ENCODE assay signal across 12 cellular contexts in the genomic region with DNA sequence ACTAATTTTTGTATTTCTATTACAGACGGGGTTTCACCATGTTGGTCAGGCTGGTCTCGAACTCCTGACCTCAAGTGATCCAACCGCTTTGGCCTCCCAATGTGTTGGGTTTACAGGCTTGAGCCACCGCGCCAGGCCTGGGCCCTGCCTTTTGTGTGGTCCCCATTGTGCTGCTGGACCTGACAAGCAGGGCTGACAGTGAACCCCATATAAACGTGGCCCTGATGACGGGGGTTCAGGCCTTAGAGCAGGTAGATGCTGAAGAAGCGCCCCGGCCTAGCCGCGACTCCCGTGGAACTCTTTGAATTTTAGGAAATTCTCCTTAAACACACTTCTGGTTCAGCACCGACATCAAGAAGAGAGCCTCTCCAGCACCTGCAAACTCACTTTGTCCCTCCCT. TPM values are rescaled to one million over a fixed set of nuclear protein-coding genes. Genes with fewer than 3 reads are reported as not detected.
DNase-seq lines count a peak whose midpoint lies in the region; ATAC-seq, FAIRE-seq and TF ChIP-seq lines count a peak whose summit lies in the region.
"Not testable (repeated sequence)": the region's sequence is repeated elsewhere in the genome, so short reads cannot be mapped to it uniquely, and the experiment has no call there.
"Had no signal": no experiment of that assay in that cellular context is flagged by ENCODE, and none has a peak within 500 bp of the region (broad histone marks: within the 10 kb centered on the region; RNA-seq: fewer than 3 reads in every experiment).

No MANE protein-coding gene starts in this region.

- TF ChIP-seq POLR2A in right lobe of liver (IDR thresholded peaks at IDR 0.05); spleen (IDR thresholded peaks at IDR 0.05): not testable (repeated sequence)

- not testable (repeated sequence) for TF ChIP-seq CTCF in WTC11 (IDR thresholded peaks at IDR 0.05); right lobe of liver (IDR thresholded peaks at IDR 0.05); spleen (IDR thresholded peaks at IDR 0.05 in 8 of 11, conservative IDR thresholded peaks at IDR 0.05 in 3 of 11)

- WGBS in right lobe of liver (ENCODE audit: insufficient coverage, low coverage, low lambda C conversion rate, missing lambda C conversion rate): 90% methylated on average over 9 of the region's 13 CpGs
- 84 to 94% (median 92%) methylated on average over 6 to 12 of the region's 13 CpGs for WGBS in spleen, 5 donors
- 87 to 95% methylated on average over 10 to 12 of the region's 13 CpGs for WGBS in aorta, 2 donors

- H3K9me3 ChIP-seq in right lobe of liver; spleen; aorta (ENCODE audit: control insufficient read depth, low read length): not testable (repeated sequence)

- CTCF ChIA-PET in WTC11 (lab: Charles Lee): not testable (repeated sequence)

- POLR2A ChIA-PET in WTC11 (lab: Charles Lee): not testable (repeated sequence)

- not testable (repeated sequence) for H3K27me3 Mint-ChIP-seq in WTC11 (ENCODE audit: low read depth); naive B cell

- not testable (repeated sequence) for H3K36me3 Mint-ChIP-seq in WTC11, naive B cell

- not testable (repeated sequence) for H3K9me3 Mint-ChIP-seq in WTC11, naive B cell

- H3K36me3 ChIP-seq in right lobe of liver (peaks cover 0 to 18% (median 8%) of the 10 kb centered on the region in 4 donors), spleen (peaks cover 0 to 32% (median 0%) of the 10 kb centered on the region in 6 donors)
- H3K36me3 ChIP-seq in aorta (ENCODE audit: control insufficient read depth in 1 of 2, insufficient read depth in 2 of 2, low read length in 1 of 2): not testable (repeated sequence)

- peak; percentile 42 for FAIRE-seq in GM18507 (lab: Jason Lieb, UNC)

- not testable (repeated sequence) for ATAC-seq in WTC11; right lobe of liver; naive B cell (ENCODE audit: low read depth in 2 of 2)
- peak; percentile 7 for ATAC-seq in aorta (ENCODE audit: low FRiP score)

- H3K4me3 ChIP-seq in right lobe of liver; spleen; aorta (ENCODE audit: low read length in 2 of 2): not testable (repeated sequence)

- not testable (repeated sequence) for DNase-seq in GM18507 (ENCODE audit: extremely low spot score, insufficient read length, low read depth); WTC11 (ENCODE audit: low spot score); naive B cell
- DNase-seq in NCI-H146 (lab: John Stamatoyannopoulos, UW): peak; percentile 78
- peak in 2 of 3 donors; percentile 42 to 43 for DNase-seq in right lobe of liver
- DNase-seq in spleen: peak; percentile 56
- peak; percentile 24 to 76 for DNase-seq in aorta

- not testable (repeated sequence) for H3K27me3 ChIP-seq in right lobe of liver; spleen (replicated peaks in 1 of 7); aorta (ENCODE audit: control insufficient read depth in 1 of 2, insufficient read depth in 2 of 2, low read length in 1 of 2)

- peaks cover 16% of the 10 kb centered on the region for H3K4me1 Mint-ChIP-seq in WTC11
- not testable (repeated sequence) for H3K4me1 Mint-ChIP-seq in naive B cell

- H3K27ac Mint-ChIP-seq in WTC11: not testable (repeated sequence)
- peak overlapping the region in 1 of 6 donors; percentile 51 for H3K27ac Mint-ChIP-seq in naive B cell

- H3K4me1 ChIP-seq in right lobe of liver (peaks cover 0 to 15% (median 6%) of the 10 kb centered on the region in 4 donors), spleen (peaks cover 0 to 15% (median 4%) of the 10 kb centered on the region in 6 donors)
- H3K4me1 ChIP-seq in aorta (ENCODE audit: control insufficient read depth in 1 of 2, insufficient read depth in 2 of 2, low read length in 2 of 2): not testable (repeated sequence)

- not testable (repeated sequence) for H3K27ac ChIP-seq in right lobe of liver; spleen; aorta (ENCODE audit: low read depth in 1 of 2, low read length in 2 of 2)

- H3K4me3 Mint-ChIP-seq in WTC11: peak overlapping the region; percentile 47
- H3K4me3 Mint-ChIP-seq in naive B cell: peak overlapping the region in 5 of 8 donors; percentile 29 to 88 (median 55)

- intact Hi-C loops in right lobe of liver (cut with DNase I); spleen (cut with DNase I; ENCODE audit: low total_unique reads); aorta (cut with DNase I): not testable (repeated sequence)

RNA-seq across cellular contexts. Expression of a gene that starts 4.7 kb away (rescaled TPM):
- total RNA-seq in WTC11 (2021) (0.35 to 0.87 TPM (median 0.55 TPM) in 3 replicates), right lobe of liver (10 to 100 TPM; 10.1 to 48.3 (median 18.0) TPM), spleen (1 to 10 TPM; 2.0 to 9.4 (median 5.5) TPM), aorta (1 to 10 TPM in 1 of 2 donors, under 1 TPM in 1; 0.81 to 1.8 TPM)
- polyA plus RNA-seq in naive B cell (ENCODE audit: low read depth in 6 of 6) (under 1 TPM in 1 of 6 donors, not detected in 5; 0.20 TPM), spleen (1 to 10 TPM; 1.3 to 3.9 (median 1.7) TPM), aorta (1 to 10 TPM in 1 of 2 donors, not detected in 1; 9.8 TPM)
- total RNA-seq: Daoy, G401 had no signal

RNA-seq across cellular contexts. Expression of a gene that starts 8.3 kb away (rescaled TPM):
- total RNA-seq in WTC11 (2021): 3.2 to 5.6 TPM (median 5.4 TPM) in 3 replicates
- total RNA-seq in right lobe of liver: 100 to 1,000 TPM; 132 to 335 (median 207) TPM
- polyA plus RNA-seq in naive B cell (ENCODE audit: low read depth in 6 of 6): 1 to 10 TPM in 3 of 6 donors, under 1 TPM in 2, not detected in 1; 0.90 to 3.6 (median 1.2) TPM
- total RNA-seq in spleen: 100 to 1,000 TPM in 4 of 7 donors, 10 to 100 TPM in 3; 35.2 to 184 (median 124) TPM
- 10 to 100 TPM; 42.5 to 56.6 (median 49.0) TPM for polyA plus RNA-seq in spleen
- 10 to 100 TPM in 1 of 2 donors, 1 to 10 TPM in 1; 6.7 to 29.8 TPM for total RNA-seq in aorta
- 10 to 100 TPM in 1 of 2 donors, 1 to 10 TPM in 1; 5.0 to 43.8 TPM for polyA plus RNA-seq in aorta

RNA-seq across cellular contexts. Expression of a gene that starts 36.3 kb away (rescaled TPM):
- 1.1 to 2.1 TPM (median 1.3 TPM) in 3 replicates for total RNA-seq in WTC11 (2021)
- total RNA-seq in right lobe of liver: 1 to 10 TPM in 1 of 6 experiments, under 1 TPM in 2, not detected in 3; 0.89 to 2.1 (median 0.93) TPM
- not detected for polyA plus RNA-seq in naive B cell (ENCODE audit: low read depth in 6 of 6)
- total RNA-seq in spleen: 1 to 10 TPM in 3 of 7 donors, under 1 TPM in 3, not detected in 1; 0.32 to 2.4 (median 0.82) TPM
- not detected for polyA plus RNA-seq in spleen
- 1 to 10 TPM; 2.6 to 8.6 TPM for total RNA-seq in aorta
- not detected for polyA plus RNA-seq in aorta
- total RNA-seq: CD4-positive, alpha-beta memory T cell; Daoy; G401; H1 had no signal
- polyA plus RNA-seq: CD14-positive monocyte; CD4-positive, alpha-beta memory T cell had no signal

RNA-seq across cellular contexts. Expression of a gene that starts 47.9 kb away (rescaled TPM):
- 15.0 to 23.3 TPM (median 17.1 TPM) in 3 replicates for total RNA-seq in WTC11 (2021)
- 10 to 100 TPM; 14.5 to 17.9 (median 15.4) TPM for total RNA-seq in right lobe of liver
- 10 to 100 TPM; 35.1 to 66.2 (median 50.2) TPM for polyA plus RNA-seq in naive B cell (ENCODE audit: low read depth in 6 of 6)
- total RNA-seq in spleen: 10 to 100 TPM; 22.9 to 35.1 (median 26.7) TPM
- polyA plus RNA-seq in spleen: 10 to 100 TPM; 27.2 to 31.7 (median 27.8) TPM
- total RNA-seq in aorta: 10 to 100 TPM; 19.7 to 20.7 TPM
- polyA plus RNA-seq in aorta: 10 to 100 TPM; 17.4 to 41.6 TPM
